ENCODE assay signal across 8 cellular contexts in genomic region chr3:87771338-87772059, GRCh38. TPM values are rescaled to one million over a fixed set of nuclear protein-coding genes. Genes with fewer than 3 reads are reported as not detected.
DNase-seq lines count a peak whose midpoint lies in the region; ATAC-seq and TF ChIP-seq lines count a peak whose summit lies in the region.

No MANE protein-coding gene starts in this region.

- no peaks in the 10 kb centered on the region for H3K9me3 Mint-ChIP-seq in activated CD8-positive, alpha-beta T cell treated with anti-CD3 and anti-CD28 coated beads for 36 hours

- peaks cover 6% of the 10 kb centered on the region for H3K27me3 Mint-ChIP-seq in activated CD8-positive, alpha-beta T cell treated with anti-CD3 and anti-CD28 coated beads for 36 hours

- DNase-seq in NCI-H748 (lab: John Stamatoyannopoulos, UW; ENCODE audit: unreplicated experiment): peak; percentile 14
- DNase-seq in NCI-H748 treated with DMSO at 0.1 percent for 48 hours (lab: John Stamatoyannopoulos, UW): no peak
- peak; percentile 39 for DNase-seq in activated CD8-positive, alpha-beta T cell treated with anti-CD3 and anti-CD28 coated beads for 36 hours
- peak in 1 of 2 donors; percentile 7 for DNase-seq in foreskin fibroblast
- peak; percentile 27 for DNase-seq in pulmonary artery endothelial cell (ENCODE audit: low read depth, low spot score)
- DNase-seq in NCI-H2107 treated with DMSO at 0.1 percent for 48 hours (lab: John Stamatoyannopoulos, UW; ENCODE audit: unreplicated experiment): no peak

- CTCF ChIA-PET in activated CD8-positive, alpha-beta T cell treated with anti-CD3 and anti-CD28 coated beads for 36 hours (lab: Charles Lee): interaction anchor here (0.7 to 1.7 kb wide), 12 partner anchors 8 to 473 kb away, joined by 3 to 10 read pairs (median 4); no protein-coding TSS in a partner anchor

- POLR2A ChIA-PET in activated CD8-positive, alpha-beta T cell treated with anti-CD3 and anti-CD28 coated beads for 36 hours (lab: Charles Lee): no interaction called here

- TF ChIP-seq EP300 in Ishikawa (IDR thresholded peaks at IDR 0.05; ENCODE audit: borderline replicate concordance): no peak

- peak; percentile 48 for TF ChIP-seq RAD21 in Ishikawa (IDR thresholded peaks at IDR 0.05; ENCODE audit: low read depth)

- H3K36me3 Mint-ChIP-seq in activated CD8-positive, alpha-beta T cell treated with anti-CD3 and anti-CD28 coated beads for 36 hours (ENCODE audit: low read depth): no peaks in the 10 kb centered on the region

- peak; percentile 77 for TF ChIP-seq CTCF in activated CD8-positive, alpha-beta T cell treated with anti-CD3 and anti-CD28 coated beads for 36 hours (IDR thresholded peaks at IDR 0.05)
- peak; percentile 79 for TF ChIP-seq CTCF in foreskin fibroblast (IDR thresholded peaks at IDR 0.05; ENCODE audit: low read depth, low read length)

- H3K4me3 ChIP-seq in foreskin fibroblast (ENCODE audit: low read depth in 1 of 2, low read length in 2 of 2): no peak overlapping the region

- ATAC-seq in GM21786 (IDR thresholded peaks at IDR 0.05; ENCODE audit: unreplicated experiment): peak; percentile 93
- peak; percentile 90 for ATAC-seq in activated CD8-positive, alpha-beta T cell treated with anti-CD3 and anti-CD28 coated beads for 36 hours

- intact Hi-C loops in activated CD8-positive, alpha-beta T cell treated with anti-CD3 and anti-CD28 coated beads for 36 hours (cut with micrococcal nuclease): loop anchor here (2.0 to 5.0 kb wide), 2 partner anchors 233 to 411 kb away; no protein-coding TSS in a partner anchor

- H3K27ac Mint-ChIP-seq in activated CD8-positive, alpha-beta T cell treated with anti-CD3 and anti-CD28 coated beads for 36 hours: no peak overlapping the region

- no peak overlapping the region for H3K4me3 Mint-ChIP-seq in activated CD8-positive, alpha-beta T cell treated with anti-CD3 and anti-CD28 coated beads for 36 hours

- no peaks in the 10 kb centered on the region for H3K4me1 Mint-ChIP-seq in activated CD8-positive, alpha-beta T cell treated with anti-CD3 and anti-CD28 coated beads for 36 hours (ENCODE audit: low read depth)

TF ChIP-seq in Ishikawa, 13 proteins besides CTCF, POLR2A, EP300 and RAD21:
- TF ChIP-seq ZBTB7A (IDR thresholded peaks at IDR 0.05; ENCODE audit: low read depth) (no peak), USF1 (IDR thresholded peaks at IDR 0.05) (no peak), FOXM1 (IDR thresholded peaks at IDR 0.05; ENCODE audit: borderline replicate concordance, low read depth) (no peak), TCF12 (IDR thresholded peaks at IDR 0.05; ENCODE audit: low read depth) (no peak), MAX (IDR thresholded peaks at IDR 0.05) (no peak), EGR1 (IDR thresholded peaks at IDR 0.05) (no peak), TEAD4 (IDR thresholded peaks at IDR 0.05) (no peak), CEBPB (IDR thresholded peaks at IDR 0.05) (no peak)

RNA-seq across cellular contexts. Expression of gene HTR1F, which starts 21.0 kb away (rescaled TPM):
- total RNA-seq in activated CD8-positive, alpha-beta T cell treated with anti-CD3 and anti-CD28 coated beads for 36 hours: not detected
- total RNA-seq in pulmonary artery endothelial cell: not detected in 2 replicates

Comparison
In these comparisons a context has a peak if more than half of its experiments do, and no peak if none do; other contexts are left out.
1. DNase-seq: peak in NCI-H748 (single experiment), activated CD8-positive, alpha-beta T cell treated with anti-CD3 and anti-CD28 coated beads for 36 hours (single experiment) and pulmonary artery endothelial cell (single experiment); none in NCI-H748 treated with DMSO at 0.1 percent for 48 hours (single experiment) and NCI-H2107 treated with DMSO at 0.1 percent for 48 hours (single experiment).